In genomic region chr9:127224883-127225739, GRCh38 we compare ENCODE assay signal across 8 cellular contexts. TPM values are rescaled to one million over a fixed set of nuclear protein-coding genes. Genes with fewer than 3 reads are reported as not detected.
DNase-seq lines count a peak whose midpoint lies in the region; ATAC-seq and TF ChIP-seq lines count a peak whose summit lies in the region.

No MANE protein-coding gene starts in this region.

- peak in 1 of 4 donors; percentile 30 for TF ChIP-seq POLR2A in esophagus squamous epithelium (IDR thresholded peaks at IDR 0.05)

- H3K36me3 ChIP-seq in esophagus squamous epithelium (no peaks in the 10 kb centered on the region), muscle layer of duodenum (ENCODE audit: control insufficient read depth in 1 of 2, insufficient read depth in 2 of 2, low read length in 2 of 2) (no peaks in the 10 kb centered on the region)

- TF ChIP-seq CTCF in esophagus squamous epithelium (IDR thresholded peaks at IDR 0.05): peak in 2 of 6 experiments; percentile 3 to 11

- WGBS in esophagus squamous epithelium, 2 donors: no CpG with 5 or more reads among the region's 106 CpGs

- peak; percentile 47 for ATAC-seq in GM21381 (IDR thresholded peaks at IDR 0.05; ENCODE audit: unreplicated experiment)

- H3K27me3 ChIP-seq in esophagus squamous epithelium (no peaks in the 10 kb centered on the region), muscle layer of duodenum (ENCODE audit: low read depth, low read length) (no peaks in the 10 kb centered on the region)

- H3K27ac ChIP-seq in esophagus squamous epithelium (peak overlapping the region; percentile 78 to 90 (median 86)), muscle layer of duodenum (ENCODE audit: low read length) (no peak overlapping the region)

- H3K9me3 ChIP-seq in esophagus squamous epithelium (no peaks in the 10 kb centered on the region), muscle layer of duodenum (ENCODE audit: control insufficient read depth in 1 of 2, low read length in 2 of 2) (no peaks in the 10 kb centered on the region)

- peak overlapping the region; percentile 56 to 91 (median 81) for H3K4me3 ChIP-seq in esophagus squamous epithelium
- H3K4me3 ChIP-seq in muscle layer of duodenum (ENCODE audit: low read depth in 1 of 2, low read length in 2 of 2): peak overlapping the region; percentile 50 to 88

- H3K4me1 ChIP-seq in esophagus squamous epithelium: peaks cover 13 to 30% (median 13%) of the 10 kb centered on the region in 3 donors
- peaks cover 0 to 9% of the 10 kb centered on the region in 2 donors for H3K4me1 ChIP-seq in muscle layer of duodenum (ENCODE audit: control insufficient read depth in 1 of 2, insufficient read depth in 2 of 2, low read length in 2 of 2)

- DNase-seq in CD1c-positive myeloid dendritic cell (ENCODE audit: extremely low spot score) (peak; percentile 89), HuH-7.5 (ENCODE audit: low spot score) (peak; percentile 98), OCI-M2 (lab: John Stamatoyannopoulos, UW; ENCODE audit: unreplicated experiment) (peak; percentile 27), esophagus squamous epithelium (lab: John Stamatoyannopoulos, UW) (peak; percentile 90)
- peak; percentile 94 to 95 for DNase-seq in activated T-cell treated with anti-CD3 and anti-CD28 coated beads, Interleukin-2, amount 50 U/mL, for 48 hours
- peak; percentile 95 for DNase-seq in stimulated activated CD8-positive, alpha-beta memory T cell treated with anti-CD3 and anti-CD28 coated beads, Interleukin-4, amount 100 ng/mL, for 48 hours

- intact Hi-C loops in esophagus squamous epithelium (cut with DNase I): loop anchor here (10.0 kb wide), 1 partner anchor 170 kb away; the partner anchor contains the start of gene SLC2A8

RNA-seq across cellular contexts. Expression of gene GARNL3, which starts 39.5 kb away (rescaled TPM):
- total RNA-seq in esophagus squamous epithelium: 10 to 100 TPM in 1 of 4 donors, 1 to 10 TPM in 3; 1.1 to 22.9 (median 8.2) TPM

Comparison
In these comparisons a context has a peak if more than half of its experiments do, and no peak if none do; other contexts are left out.
1. DNase-seq: peak in every context shown above with its lines; median percentile 98 in HuH-7.5; 95 in stimulated activated CD8-positive, alpha-beta memory T cell treated with anti-CD3 and anti-CD28 coated beads, Interleukin-4, amount 100 ng/mL, for 48 hours; 94 in activated T-cell treated with anti-CD3 and anti-CD28 coated beads, Interleukin-2, amount 50 U/mL, for 48 hours; 90 in esophagus squamous epithelium; 89 in CD1c-positive myeloid dendritic cell; 27 in OCI-M2.